ENCODE assay signal across 8 cellular contexts in the genomic region with DNA sequence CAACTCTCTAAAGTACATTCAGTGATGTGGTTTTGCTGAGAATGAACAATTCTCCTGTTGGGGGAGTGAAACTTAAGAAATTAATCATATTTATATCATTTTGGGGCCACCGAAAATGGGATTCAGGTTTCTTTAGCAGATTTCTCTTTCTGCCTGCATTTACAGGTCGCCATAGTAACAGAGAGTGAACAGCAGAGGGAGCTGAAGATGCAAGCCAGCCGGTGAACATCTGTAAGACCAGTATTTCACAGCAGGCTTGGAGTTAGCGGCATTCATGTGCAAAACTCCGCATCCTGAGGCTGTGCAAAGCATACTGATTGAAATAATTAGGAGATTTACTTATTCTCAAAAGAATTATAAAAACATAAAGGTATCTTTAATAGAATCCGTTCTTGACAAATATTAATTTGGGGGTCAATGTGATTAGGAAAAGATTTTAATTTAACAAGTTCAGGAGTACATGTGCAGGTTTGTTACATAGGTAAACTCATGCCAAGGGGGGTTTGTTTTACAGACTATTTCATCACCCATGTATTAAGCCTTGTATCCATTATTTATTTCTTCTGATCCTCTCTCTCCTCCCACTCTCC. TPM values are rescaled to one million over a fixed set of nuclear protein-coding genes. Genes with fewer than 3 reads are reported as not detected.
DNase-seq lines count a peak whose midpoint lies in the region; ATAC-seq, FAIRE-seq and TF ChIP-seq lines count a peak whose summit lies in the region.

No MANE protein-coding gene starts in this region.

- H3K27me3 ChIP-seq in CD8-positive, alpha-beta T cell (ENCODE audit: insufficient read depth, low read length): no peaks in the 10 kb centered on the region

- POLR2A ChIA-PET in CD8-positive, alpha-beta T cell (lab: Charles Lee): interaction anchor here (0.6 to 1.8 kb wide), 3 partner anchors 11 to 90 kb away, joined by 3 to 5 read pairs (median 3); a partner anchor contains a TSS
- POLR2A ChIA-PET in activated CD4-positive, alpha-beta memory T cell treated with anti-CD3 and anti-CD28 coated beads for 36 hours (lab: Charles Lee): no interaction called here

- H3K27ac Mint-ChIP-seq in CD8-positive, alpha-beta T cell: no peak overlapping the region
- no peak overlapping the region for H3K27ac Mint-ChIP-seq in activated CD4-positive, alpha-beta memory T cell treated with anti-CD3 and anti-CD28 coated beads for 36 hours

- peak; percentile 27 to 67 (median 56) for DNase-seq in CD8-positive, alpha-beta T cell
- DNase-seq in GM19240 (ENCODE audit: insufficient read length, low spot score) (peak; percentile 20), NCI-H69 (lab: John Stamatoyannopoulos, UW) (peak; percentile 87), mucosa of descending colon (peak in 1 of 3 donors; percentile 72)
- peak; percentile 65 for DNase-seq in activated CD4-positive, alpha-beta memory T cell treated with anti-CD3 and anti-CD28 coated beads for 36 hours
- peak in 5 of 6 experiments; percentile 47 to 74 (median 57) for DNase-seq in stimulated activated naive CD4-positive, alpha-beta T cell (lab: John Stamatoyannopoulos, UW)

- ATAC-seq in CD8-positive, alpha-beta T cell: peak; percentile 100
- ATAC-seq in HG03342 (IDR thresholded peaks at IDR 0.05; ENCODE audit: unreplicated experiment): peak; percentile 100
- peak; percentile 79 for ATAC-seq in mucosa of descending colon

- H3K4me1 ChIP-seq in CD8-positive, alpha-beta T cell (ENCODE audit: insufficient read depth, low read length): no peaks in the 10 kb centered on the region
- H3K4me1 ChIP-seq in mucosa of descending colon (ENCODE audit: low read depth): no peaks in the 10 kb centered on the region

- H3K27me3 Mint-ChIP-seq in CD8-positive, alpha-beta T cell (ENCODE audit: low read depth): no peaks in the 10 kb centered on the region
- H3K27me3 Mint-ChIP-seq in activated CD4-positive, alpha-beta memory T cell treated with anti-CD3 and anti-CD28 coated beads for 36 hours: peaks cover 11% of the 10 kb centered on the region

- H3K9me3 ChIP-seq in CD8-positive, alpha-beta T cell (ENCODE audit: low read length): no peaks in the 10 kb centered on the region
- no peaks in the 10 kb centered on the region for H3K9me3 ChIP-seq in mucosa of descending colon

- H3K4me1 Mint-ChIP-seq in CD8-positive, alpha-beta T cell (ENCODE audit: low read depth): peaks cover 7% of the 10 kb centered on the region
- peaks cover 5% of the 10 kb centered on the region for H3K4me1 Mint-ChIP-seq in activated CD4-positive, alpha-beta memory T cell treated with anti-CD3 and anti-CD28 coated beads for 36 hours (ENCODE audit: low read depth)

- no peak overlapping the region for H3K4me3 Mint-ChIP-seq in CD8-positive, alpha-beta T cell
- H3K4me3 Mint-ChIP-seq in activated CD4-positive, alpha-beta memory T cell treated with anti-CD3 and anti-CD28 coated beads for 36 hours: no peak overlapping the region

- FAIRE-seq in endometrium (lab: Jason Lieb, UNC): peak; percentile 54

- TF ChIP-seq CTCF in CD8-positive, alpha-beta T cell (IDR thresholded peaks at IDR 0.05): peak; percentile 81
- peak; percentile 64 for TF ChIP-seq CTCF in mucosa of descending colon (IDR thresholded peaks at IDR 0.05)

- CTCF ChIA-PET in CD8-positive, alpha-beta T cell (lab: Charles Lee): interaction anchor here (0.9 to 7.9 kb wide), 21 partner anchors 8 to 181 kb away, joined by 3 to 113 read pairs (median 3); a partner anchor contains a TSS
- CTCF ChIA-PET in activated CD4-positive, alpha-beta memory T cell treated with anti-CD3 and anti-CD28 coated beads for 36 hours (lab: Charles Lee): interaction anchor here (0.7 to 4.9 kb wide), 12 partner anchors 10 to 149 kb away, joined by 3 to 111 read pairs (median 4); a partner anchor contains a TSS

- H3K36me3 ChIP-seq in CD8-positive, alpha-beta T cell (ENCODE audit: insufficient read depth, low read length): no peaks in the 10 kb centered on the region
- H3K36me3 ChIP-seq in mucosa of descending colon (ENCODE audit: low read depth): no peaks in the 10 kb centered on the region

- no peak overlapping the region for H3K27ac ChIP-seq in CD8-positive, alpha-beta T cell (ENCODE audit: low read depth, low read length)

- intact Hi-C loops in CD8-positive, alpha-beta T cell (cut with DNase I, micrococcal nuclease): loop anchor here (1.0 to 5.0 kb wide), 6 partner anchors 15 to 149 kb away; a partner anchor contains a TSS
- intact Hi-C loops in activated CD4-positive, alpha-beta memory T cell treated with anti-CD3 and anti-CD28 coated beads for 36 hours (cut with micrococcal nuclease): loop anchor here (1.0 to 5.0 kb wide), 4 partner anchors 18 to 149 kb away; a partner anchor contains a TSS
- intact Hi-C loops in mucosa of descending colon (cut with DNase I, micrococcal nuclease): loop anchor here (5.0 to 10.0 kb wide), 2 partner anchors 151 to 153 kb away; no protein-coding TSS in a partner anchor

- H3K9me3 Mint-ChIP-seq in CD8-positive, alpha-beta T cell: no peaks in the 10 kb centered on the region
- no peaks in the 10 kb centered on the region for H3K9me3 Mint-ChIP-seq in activated CD4-positive, alpha-beta memory T cell treated with anti-CD3 and anti-CD28 coated beads for 36 hours

- H3K36me3 Mint-ChIP-seq in CD8-positive, alpha-beta T cell: no peaks in the 10 kb centered on the region
- no peaks in the 10 kb centered on the region for H3K36me3 Mint-ChIP-seq in activated CD4-positive, alpha-beta memory T cell treated with anti-CD3 and anti-CD28 coated beads for 36 hours

- no peak overlapping the region for H3K4me3 ChIP-seq in CD8-positive, alpha-beta T cell (ENCODE audit: low read depth, low read length)
- no peak overlapping the region for H3K4me3 ChIP-seq in mucosa of descending colon

RNA-seq across cellular contexts. Expression of a gene that starts 17.9 kb away (rescaled TPM):
- 10 to 100 TPM; 41.6 to 44.8 TPM for total RNA-seq in CD8-positive, alpha-beta T cell
- 10 to 100 TPM; 16.0 to 18.5 TPM for total RNA-seq in activated CD4-positive, alpha-beta memory T cell treated with anti-CD3 and anti-CD28 coated beads for 36 hours
- 10 to 100 TPM in 1 of 3 donors, 1 to 10 TPM in 2; 5.4 to 11.8 (median 6.1) TPM for total RNA-seq in mucosa of descending colon
